ENCODE assay signal across 18 cellular contexts in the genomic region with DNA sequence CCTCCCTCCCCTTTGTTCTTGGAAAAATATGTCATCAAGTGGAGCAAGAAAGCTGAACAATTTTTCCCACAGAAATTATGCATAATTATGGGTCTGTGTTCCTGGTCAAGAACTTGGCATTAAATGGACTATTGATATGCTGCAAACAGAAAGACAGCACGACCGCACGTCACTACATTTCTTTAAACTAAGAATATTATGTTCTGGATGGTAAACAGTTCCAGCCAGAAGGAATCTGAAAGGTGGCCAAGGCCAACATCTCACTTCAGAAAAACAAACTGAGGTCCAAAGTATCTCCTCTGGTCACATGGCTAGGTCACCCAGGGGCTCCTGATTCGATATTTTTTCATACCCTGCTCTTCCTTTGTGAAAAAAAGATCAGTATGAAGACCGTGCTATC.
DNase-seq lines count a peak whose midpoint lies in the region; ATAC-seq, FAIRE-seq and TF ChIP-seq lines count a peak whose summit lies in the region.
"Had no signal": no experiment of that assay in that cellular context is flagged by ENCODE, and none has a peak within 500 bp of the region (broad histone marks: within the 10 kb centered on the region; RNA-seq: fewer than 3 reads in every experiment).

No MANE protein-coding gene starts in this region.

- H3K27me3 ChIP-seq in liver (ENCODE audit: control insufficient read depth in 4 of 4, insufficient read depth in 4 of 4, low read length in 3 of 4): no peaks in the 10 kb centered on the region
- H3K27me3 ChIP-seq in HepG2 (ENCODE audit: control insufficient read depth in 1 of 2, insufficient read depth in 2 of 2, low read length in 2 of 2): no peaks in the 10 kb centered on the region; a peak in 1 of 5 replicates
- no peaks in the 10 kb centered on the region for H3K27me3 ChIP-seq in osteoblast (ENCODE audit: insufficient read depth, low read length)
- H3K27me3 ChIP-seq in aorta (ENCODE audit: control insufficient read depth in 1 of 2, insufficient read depth in 2 of 2, low read length in 1 of 2): no peaks in the 10 kb centered on the region

- H3K36me3 ChIP-seq in liver (ENCODE audit: control insufficient read depth in 4 of 4, insufficient read depth in 3 of 4, low read depth in 1 of 4, low read length in 3 of 4): no peaks in the 10 kb centered on the region
- no peaks in the 10 kb centered on the region for H3K36me3 ChIP-seq in HepG2 (replicated peaks in 1 of 2; ENCODE audit: control insufficient read depth in 1 of 2, insufficient read depth in 2 of 2, low read length in 2 of 2)
- no peaks in the 10 kb centered on the region for H3K36me3 ChIP-seq in osteoblast (ENCODE audit: insufficient read depth, low read length)
- no peaks in the 10 kb centered on the region for H3K36me3 ChIP-seq in aorta (ENCODE audit: control insufficient read depth in 1 of 2, insufficient read depth in 2 of 2, low read length in 1 of 2)

- POLR2A ChIA-PET in HepG2 (lab: Yijun Ruan, JAX): no interaction called here

- WGBS in liver: 41% methylated on average over 5 of the region's 5 CpGs
- WGBS in HepG2 (ENCODE audit: low lambda C conversion rate): 3% methylated on average over 5 of the region's 5 CpGs
- WGBS in aorta, 2 donors: 14 to 16% methylated on average over 5 of the region's 5 CpGs

- CTCF ChIA-PET in HepG2 (lab: Yijun Ruan, JAX; ENCODE audit: low intra/inter-chr PET ratio, low total read pairs): no interaction called here

- BruUV-seq in HepG2 (replicated peaks; lab: Mats Ljungman, UMichigan): no TSS peak

- H3K79me2 ChIP-seq in HepG2 (ENCODE audit: insufficient read depth, low read length) (no peaks in the 10 kb centered on the region), osteoblast (ENCODE audit: insufficient read depth, low read length) (no peaks in the 10 kb centered on the region)

- H3K27ac ChIP-seq in liver (ENCODE audit: low read depth in 1 of 2, low read length in 2 of 2) (no peak overlapping the region), HepG2 (ENCODE audit: extremely low read length, insufficient read depth, low read length) (no peak overlapping the region), osteoblast (ENCODE audit: low read depth, low read length) (peak overlapping the region; percentile 34), aorta (ENCODE audit: low read depth in 1 of 2, low read length in 2 of 2) (peak overlapping the region; percentile 20 to 48)

- FAIRE-seq in HepG2 (lab: Jason Lieb, UNC): no peak
- FAIRE-seq: A204.1 had no signal

- H3K4me3 ChIP-seq in liver (ENCODE audit: low read depth in 1 of 3, low read length in 3 of 3): no peak overlapping the region
- H3K4me3 ChIP-seq in HepG2 (replicated peaks in 1 of 3; ENCODE audit: insufficient read depth in 1 of 3, low read depth in 2 of 3, low read length in 3 of 3): no peak overlapping the region
- no peak overlapping the region for H3K4me3 ChIP-seq in fibroblast of pulmonary artery (replicated peaks; ENCODE audit: low read depth, low read length)
- no peak overlapping the region for H3K4me3 ChIP-seq in osteoblast (ENCODE audit: insufficient read depth, low read length)
- no peak overlapping the region for H3K4me3 ChIP-seq in aorta (ENCODE audit: low read length in 2 of 2)

- H3K4me2 ChIP-seq in HepG2 (ENCODE audit: low read depth, low read length) (no peak overlapping the region), osteoblast (ENCODE audit: insufficient read depth, low read length) (peak overlapping the region; percentile 6)

- H2AFZ ChIP-seq in HepG2 (ENCODE audit: low read length) (no peak overlapping the region), osteoblast (ENCODE audit: low read length) (peak overlapping the region; percentile 18)

- no peak for TF ChIP-seq EP300 in HepG2 (IDR thresholded peaks at IDR 0.05; ENCODE audit: low read depth in 2 of 2, low read length in 2 of 2)
- no peak for TF ChIP-seq EP300 in HepG2 (CRISPR knock-in tag; IDR thresholded peaks at IDR 0.05; ENCODE audit: borderline replicate concordance)

- intact Hi-C loops in HepG2 (cut with micrococcal nuclease; ENCODE audit: unreplicated experiment): no loop called here
- intact Hi-C loops in aorta (cut with DNase I): no loop called here

- H3K9ac ChIP-seq in liver (ENCODE audit: low read depth in 1 of 2, low read length in 2 of 2) (no peak overlapping the region), HepG2 (ENCODE audit: insufficient read depth, low read depth, low read length) (no peak overlapping the region)

- ATAC-seq in HepG2 (no peak), aorta (ENCODE audit: low FRiP score) (no peak), GM19328 (IDR thresholded peaks at IDR 0.05; ENCODE audit: unreplicated experiment) (no peak)
- no peak for ATAC-seq in activated CD4-positive, CD25-positive, alpha-beta regulatory T cell treated with anti-CD3 and anti-CD28 coated beads, Interleukin-2, amount 50 U/mL, for 24 hours

- in situ Hi-C loops in HepG2 (cut with HindIII; ENCODE audit: extremely low pct_ligation_motif_present, low pct_unique_long_range_greater_than_20kb): no loop called here

- TF ChIP-seq RAD21 in liver (IDR thresholded peaks at IDR 0.05): no peak
- no peak for TF ChIP-seq RAD21 in HepG2 (CRISPR knock-in tag; IDR thresholded peaks at IDR 0.05)

- H3K9me3 ChIP-seq in liver (ENCODE audit: control insufficient read depth in 4 of 4, low read length in 3 of 4) (no peaks in the 10 kb centered on the region), HepG2 (ENCODE audit: low read length) (no peaks in the 10 kb centered on the region), osteoblast (ENCODE audit: low read depth, low read length) (no peaks in the 10 kb centered on the region), aorta (ENCODE audit: control insufficient read depth, low read length) (no peaks in the 10 kb centered on the region)

- H4K20me1 ChIP-seq in HepG2 (ENCODE audit: insufficient read depth, low read length) (no peaks in the 10 kb centered on the region), osteoblast (ENCODE audit: insufficient read depth, low read length) (no peaks in the 10 kb centered on the region)

- DNase-seq in HepG2 (ENCODE audit: low spot score): no peak
- peak; percentile 34 for DNase-seq in fibroblast of pulmonary artery (ENCODE audit: low read depth)
- DNase-seq in osteoblast (ENCODE audit: insufficient read length, low spot score, missing footprints): no peak
- no peak for DNase-seq in aorta
- DNase-seq in amniotic stem cell (lab: John Stamatoyannopoulos, UW): no peak
- DNase-seq: COR-L47, DMS153, EL, H9, NCI-H1048, NCI-H2227 treated with DMSO at 0.1 percent for 48 hours, NCI-H526 treated with DMSO at 0.1 percent for 48 hours, OCI-M1, RPMI8226 had no signal

- no peak for TF ChIP-seq POLR2A in HepG2 (IDR thresholded peaks at IDR 0.05; ENCODE audit: insufficient read depth in 1 of 2, low read depth in 2 of 2, low read length in 2 of 2)

- H3K4me1 ChIP-seq in liver (ENCODE audit: control insufficient read depth in 4 of 4, insufficient read depth in 4 of 4, low read length in 3 of 4) (peaks cover 0 to 19% (median 8%) of the 10 kb centered on the region in 4 donors), HepG2 (ENCODE audit: insufficient read depth, low read length) (no peaks in the 10 kb centered on the region; the same call in 1 of the 2 replicates), osteoblast (ENCODE audit: insufficient read depth, low read length) (peaks cover 36% of the 10 kb centered on the region), aorta (ENCODE audit: control insufficient read depth in 1 of 2, insufficient read depth in 2 of 2, low read length in 2 of 2) (peaks cover 5 to 6% of the 10 kb centered on the region in 2 donors)

- TF ChIP-seq CTCF in liver (IDR thresholded peaks at IDR 0.05; ENCODE audit: low read depth, low read length, missing input control) (no peak), HepG2 (CRISPR knock-in tag; IDR thresholded peaks at IDR 0.05) (no peak), fibroblast of pulmonary artery (IDR thresholded peaks at IDR 0.05; ENCODE audit: low read length, missing control alignments) (no peak), osteoblast (IDR thresholded peaks at IDR 0.05; ENCODE audit: extremely low read depth, low read depth, low read length) (no peak)

TF ChIP-seq in liver, 16 proteins besides CTCF, POLR2A, EP300 and RAD21 (continues in another document):
- peak; percentile 18 to 21 for TF ChIP-seq RXRA (IDR thresholded peaks at IDR 0.05)
- no peak for TF ChIP-seq FOXA2 (IDR thresholded peaks at IDR 0.05)
- TF ChIP-seq, protein P1, sequence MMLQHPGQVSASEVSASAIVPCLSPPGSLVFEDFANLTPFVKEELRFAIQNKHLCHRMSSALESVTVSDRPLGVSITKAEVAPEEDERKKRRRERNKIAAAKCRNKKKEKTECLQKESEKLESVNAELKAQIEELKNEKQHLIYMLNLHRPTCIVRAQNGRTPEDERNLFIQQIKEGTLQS (IDR thresholded peaks at IDR 0.05): no peak

TF ChIP-seq in HepG2, 621 proteins besides CTCF, POLR2A, EP300 and RAD21:
- TF ChIP-seq FOXC1 (CRISPR knock-in tag; IDR thresholded peaks at IDR 0.05; ENCODE audit: borderline replicate concordance): no peak
- no peak for TF ChIP-seq ZNF761 (CRISPR knock-in tag; conservative IDR thresholded peaks at IDR 0.05)
- TF ChIP-seq, protein P2, sequence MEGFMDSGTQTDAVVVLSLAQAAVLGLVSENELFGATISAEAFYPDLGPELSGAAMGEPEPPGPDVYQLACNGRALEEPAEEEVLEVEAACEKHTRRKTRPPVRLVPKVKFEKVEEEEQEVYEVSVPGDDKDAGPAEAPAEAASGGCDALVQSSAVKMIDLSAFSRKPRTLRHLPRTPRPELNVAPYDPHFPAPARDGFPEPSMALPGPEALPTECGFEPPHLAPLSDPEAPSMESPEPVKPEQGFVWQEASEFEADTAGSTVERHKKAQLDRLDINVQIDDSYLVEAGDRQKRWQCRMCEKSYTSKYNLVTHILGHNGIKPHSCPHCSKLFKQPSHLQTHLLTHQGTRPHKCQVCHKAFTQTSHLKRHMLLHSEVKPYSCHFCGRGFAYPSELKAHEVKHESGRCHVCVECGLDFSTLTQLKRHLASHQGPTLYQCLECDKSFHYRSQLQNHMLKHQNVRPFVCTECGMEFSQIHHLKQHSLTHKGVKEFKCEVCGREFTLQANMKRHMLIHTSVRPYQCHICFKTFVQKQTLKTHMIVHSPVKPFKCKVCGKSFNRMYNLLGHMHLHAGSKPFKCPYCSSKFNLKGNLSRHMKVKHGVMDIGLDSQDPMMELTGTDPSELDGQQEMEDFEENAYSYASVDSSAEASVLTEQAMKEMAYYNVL (CRISPR knock-in tag; IDR thresholded peaks at IDR 0.05; ENCODE audit: borderline replicate concordance): no peak
- TF ChIP-seq SP4 (CRISPR knock-in tag; IDR thresholded peaks at IDR 0.05): no peak
- TF ChIP-seq JARID2 (CRISPR knock-in tag; IDR thresholded peaks at IDR 0.05; ENCODE audit: insufficient replicate concordance): no peak
- TF ChIP-seq ZNF558 (CRISPR knock-in tag; IDR thresholded peaks at IDR 0.05; ENCODE audit: borderline replicate concordance): no peak
- TF ChIP-seq JUND (CRISPR knock-in tag; IDR thresholded peaks at IDR 0.05): no peak
- TF ChIP-seq ZBTB8A (CRISPR knock-in tag; IDR thresholded peaks at IDR 0.05; ENCODE audit: borderline replicate concordance, low read depth): no peak
TF ChIP-seq in HepG2: peak in this region for 0.

Comparison
In these comparisons a context has a peak if more than half of its experiments do, and no peak if none do; other contexts are left out.
1. H3K27ac ChIP-seq: peak in osteoblast (single experiment) and aorta (2 of 2); none in liver (0 of 2) and HepG2 (single experiment).